Comparison of ENCODE assay signal across 7 cellular contexts in genomic region chr3:196741401-196741761, GRCh38. TPM values are rescaled to one million over a fixed set of nuclear protein-coding genes. Genes with fewer than 3 reads are reported as not detected.
DNase-seq lines count a peak whose midpoint lies in the region; TF ChIP-seq lines count a peak whose summit lies in the region.

No MANE protein-coding gene starts in this region.

- TF ChIP-seq CTCF in WERI-Rb-1 (IDR thresholded peaks at IDR 0.05; ENCODE audit: low read depth, low read length) (no peak), hepatocyte (IDR thresholded peaks at IDR 0.05; ENCODE audit: poor library complexity) (no peak), spleen (IDR thresholded peaks at IDR 0.05 in 8 of 11, conservative IDR thresholded peaks at IDR 0.05 in 3 of 11) (no peak)

- H3K79me2 ChIP-seq in hepatocyte: peaks cover 59% of the 10 kb centered on the region

- H4K20me1 ChIP-seq in hepatocyte (ENCODE audit: insufficient read depth, poor library complexity, severe bottlenecking): peaks cover 26% of the 10 kb centered on the region

- peaks cover 16% of the 10 kb centered on the region for H3K4me1 ChIP-seq in HAP-1
- no peaks in the 10 kb centered on the region for H3K4me1 ChIP-seq in hepatocyte (ENCODE audit: insufficient read depth)
- peaks cover 19 to 67% (median 54%) of the 10 kb centered on the region in 6 donors for H3K4me1 ChIP-seq in spleen

- intact Hi-C loops in spleen (cut with DNase I; ENCODE audit: low total_unique reads): no loop called here
- intact Hi-C loops in posterior cingulate gyrus (cut with DNase I): loop anchor here (5.0 kb wide), 1 partner anchor 126 kb away; the partner anchor contains the start of gene SENP5

- H3K27me3 ChIP-seq in HAP-1 (ENCODE audit: low read depth) (no peaks in the 10 kb centered on the region), WERI-Rb-1 (ENCODE audit: insufficient read depth, low read depth, severe bottlenecking) (no peaks in the 10 kb centered on the region), hepatocyte (no peaks in the 10 kb centered on the region), spleen (replicated peaks in 1 of 7) (no peaks in the 10 kb centered on the region)

- no peak overlapping the region for H3K27ac ChIP-seq in WERI-Rb-1
- peak overlapping the region; percentile 99 for H3K27ac ChIP-seq in hepatocyte
- H3K27ac ChIP-seq in spleen: peak overlapping the region; percentile 95 to 100 (median 98)

- H3K9me2 ChIP-seq in hepatocyte (replicated peaks; ENCODE audit: insufficient read depth): no peaks in the 10 kb centered on the region

- H3K36me3 ChIP-seq in HAP-1 (replicated peaks) (no peaks in the 10 kb centered on the region), WERI-Rb-1 (no peaks in the 10 kb centered on the region), hepatocyte (replicated peaks; ENCODE audit: insufficient read depth, low read depth) (no peaks in the 10 kb centered on the region), spleen (peaks cover 0 to 13% (median 2%) of the 10 kb centered on the region in 6 donors)

- H2AFZ ChIP-seq in hepatocyte: no peak overlapping the region

- in situ Hi-C loops in HAP-1 (cut with MboI; ENCODE audit: low sequenced_read_pairs): no loop called here

- no peak for TF ChIP-seq POLR2A in spleen (IDR thresholded peaks at IDR 0.05)

- DNase-seq in HAP-1 (ENCODE audit: low spot score in 2 of 2): peak in 1 of 2 experiments; percentile 3
- no peak for DNase-seq in WERI-Rb-1
- DNase-seq in hepatocyte (ENCODE audit: low spot score): peak; percentile 25
- DNase-seq in spleen: no peak
- no peak for DNase-seq in posterior cingulate gyrus
- no peak for DNase-seq in stimulated activated CD4-positive, alpha-beta T cell treated with anti-CD3 and anti-CD28 coated beads, Interleukin-4, amount 100 ng/mL, for 1 hour
- no peak for DNase-seq in NCI-H1436 (lab: John Stamatoyannopoulos, UW)

- peak overlapping the region; percentile 75 for H3K4me2 ChIP-seq in hepatocyte

- 13% methylated on average over 5 of the region's 5 CpGs for WGBS in hepatocyte (ENCODE audit: low lambda C conversion rate, missing lambda C conversion rate)
- 17 to 41% (median 22%) methylated on average over 5 of the region's 5 CpGs for WGBS in spleen, 5 donors

- H3K9me3 ChIP-seq in HAP-1: no peaks in the 10 kb centered on the region
- no peaks in the 10 kb centered on the region for H3K9me3 ChIP-seq in WERI-Rb-1 (ENCODE audit: severe bottlenecking)
- no peaks in the 10 kb centered on the region for H3K9me3 ChIP-seq in hepatocyte (ENCODE audit: low read depth)
- no peaks in the 10 kb centered on the region for H3K9me3 ChIP-seq in spleen

- peak overlapping the region; percentile 79 for H3K4me3 ChIP-seq in HAP-1
- peak overlapping the region; percentile 69 for H3K4me3 ChIP-seq in WERI-Rb-1 (ENCODE audit: low read depth, low read length)
- H3K4me3 ChIP-seq in hepatocyte: peak overlapping the region; percentile 76
- peak overlapping the region; percentile 74 to 92 (median 88) for H3K4me3 ChIP-seq in spleen

RNA-seq across cellular contexts. Expression of gene PAK2, which starts 1.7 kb away (rescaled TPM):
- 50.9 and 51.5 TPM in 2 replicates for total RNA-seq in hepatocyte
- polyA plus RNA-seq in hepatocyte: 25.6 and 26.5 TPM in 2 replicates
- total RNA-seq in spleen: 100 to 1,000 TPM in 5 of 7 donors, 10 to 100 TPM in 2; 95.1 to 113 (median 108) TPM
- polyA plus RNA-seq in spleen: 10 to 100 TPM; 21.2 to 34.9 (median 25.1) TPM

RNA-seq across cellular contexts. Expression of gene PIGX, which starts 29.2 kb away (rescaled TPM):
- total RNA-seq in hepatocyte: 24.9 and 31.6 TPM in 2 replicates
- 33.5 and 36.7 TPM in 2 replicates for polyA plus RNA-seq in hepatocyte
- 10 to 100 TPM; 14.1 to 29.2 (median 17.8) TPM for total RNA-seq in spleen
- polyA plus RNA-seq in spleen: 1 to 10 TPM; 4.5 to 6.7 (median 5.3) TPM

RNA-seq across cellular contexts. Expression of gene CEP19, which starts 29.3 kb away (rescaled TPM):
- total RNA-seq in hepatocyte: 3.2 and 3.8 TPM in 2 replicates
- 4.6 and 6.0 TPM in 2 replicates for polyA plus RNA-seq in hepatocyte
- 1 to 10 TPM; 2.3 to 6.4 (median 3.4) TPM for total RNA-seq in spleen
- 1 to 10 TPM in 2 of 3 donors, under 1 TPM in 1; 0.68 to 2.9 (median 1.2) TPM for polyA plus RNA-seq in spleen
